19 cellular contexts compared by ENCODE assay signal in the genomic region with DNA sequence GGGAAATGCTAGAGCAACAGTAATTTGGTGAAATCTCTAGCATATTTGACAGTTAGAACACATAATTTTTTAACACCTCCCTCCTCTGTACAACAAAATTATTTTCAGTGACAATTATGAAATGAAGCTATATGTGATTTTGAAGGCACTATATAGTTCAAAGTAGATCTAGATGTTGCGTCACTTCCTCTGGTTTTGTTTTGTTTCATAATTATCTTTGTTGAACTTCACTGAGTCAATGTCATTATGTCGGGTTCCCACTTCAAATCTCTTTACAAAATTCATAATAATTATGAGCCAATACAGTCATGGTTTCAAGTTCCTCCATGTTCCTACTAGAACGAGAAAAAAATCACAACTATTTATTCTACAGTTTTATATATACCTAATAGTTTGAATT.
"Had no signal": no experiment of that assay in that cellular context is flagged by ENCODE, and none has a peak within 500 bp of the region (broad histone marks: within the 10 kb centered on the region; RNA-seq: fewer than 3 reads in every experiment).

No MANE protein-coding gene starts in this region.

- H2AFZ ChIP-seq: hepatocyte, neural progenitor cell had no signal

- H3K79me2 ChIP-seq: hepatocyte had no signal

- H3K4me3 ChIP-seq: adrenal gland, cardiac muscle cell, dorsolateral prefrontal cortex, hepatocyte, lung, neural progenitor cell, ovary had no signal

- H3K36me3 ChIP-seq: adrenal gland, cardiac muscle cell, neural progenitor cell, ovary, WERI-Rb-1 had no signal

- H3K9me3 Mint-ChIP-seq: activated CD4-positive, alpha-beta memory T cell treated with anti-CD3 and anti-CD28 coated beads for 36 hours; endodermal cell had no signal

- ATAC-seq: activated CD4-positive, alpha-beta T cell treated with anti-CD3 and anti-CD28 coated beads for 36 hours; activated CD8-positive, alpha-beta memory T cell treated with anti-CD3 and anti-CD28 coated beads, Interleukin-2, amount 10 ng/mL, durations not matched to agents 7 days and 5 days had no signal

- DNase-seq: activated CD4-positive, alpha-beta memory T cell treated with anti-CD3 and anti-CD28 coated beads for 36 hours; activated CD4-positive, alpha-beta T cell treated with anti-CD3 and anti-CD28 coated beads for 36 hours; activated CD8-positive, alpha-beta memory T cell treated with anti-CD3 and anti-CD28 coated beads, Interleukin-2, amount 10 ng/mL, durations not matched to agents 7 days and 5 days; activated effector memory CD4-positive, alpha-beta T cell treated with Interleukin-2 at 50 U/mL for 16 hours; activated T-cell treated with anti-CD3 and anti-CD28 coated beads, Interleukin-2, amount 50 U/mL, for 1 hour; adrenal gland; dorsolateral prefrontal cortex; endodermal cell; islet precursor cell; midbrain; ovary; stimulated activated CD4-positive, alpha-beta T cell treated with anti-CD3 and anti-CD28 coated beads, Interleukin-1b, Interleukin-23, amount 100 ng/mL, for 48 hours; T1000; WERI-Rb-1 had no signal

- H3K27ac Mint-ChIP-seq: activated CD4-positive, alpha-beta memory T cell treated with anti-CD3 and anti-CD28 coated beads for 36 hours; activated CD4-positive, alpha-beta T cell treated with anti-CD3 and anti-CD28 coated beads for 36 hours; activated CD8-positive, alpha-beta memory T cell treated with anti-CD3 and anti-CD28 coated beads, Interleukin-2, amount 10 ng/mL, durations not matched to agents 7 days and 5 days; activated naive CD4-positive, alpha-beta T cell treated with anti-CD3 and anti-CD28 coated beads, Interleukin-2, amount 50 U/mL, for 24 hours; endodermal cell; neural progenitor cell had no signal

- H3K9ac ChIP-seq: neural progenitor cell had no signal

- H3K36me3 Mint-ChIP-seq: activated CD4-positive, alpha-beta memory T cell treated with anti-CD3 and anti-CD28 coated beads for 36 hours; activated CD8-positive, alpha-beta memory T cell treated with anti-CD3 and anti-CD28 coated beads, Interleukin-2, amount 10 ng/mL, durations not matched to agents 7 days and 5 days; neural progenitor cell had no signal

- H3K4me2 ChIP-seq: hepatocyte, neural progenitor cell had no signal

- H3K27me3 ChIP-seq: adrenal gland, cardiac muscle cell, hepatocyte, neural progenitor cell, ovary had no signal

- H3K9me3 ChIP-seq: adrenal gland, ovary had no signal

- H3K27ac ChIP-seq: adrenal gland, cardiac muscle cell, dorsolateral prefrontal cortex, hepatocyte, neural progenitor cell, ovary, WERI-Rb-1 had no signal

- H3K4me1 Mint-ChIP-seq: activated CD4-positive, alpha-beta T cell treated with anti-CD3 and anti-CD28 coated beads for 36 hours; activated CD8-positive, alpha-beta memory T cell treated with anti-CD3 and anti-CD28 coated beads, Interleukin-2, amount 10 ng/mL, durations not matched to agents 7 days and 5 days; activated naive CD4-positive, alpha-beta T cell treated with anti-CD3 and anti-CD28 coated beads, Interleukin-2, amount 50 U/mL, for 24 hours had no signal

- H3K4me3 Mint-ChIP-seq: activated CD4-positive, alpha-beta memory T cell treated with anti-CD3 and anti-CD28 coated beads for 36 hours; activated CD4-positive, alpha-beta T cell treated with anti-CD3 and anti-CD28 coated beads for 36 hours; activated CD8-positive, alpha-beta memory T cell treated with anti-CD3 and anti-CD28 coated beads, Interleukin-2, amount 10 ng/mL, durations not matched to agents 7 days and 5 days; activated naive CD4-positive, alpha-beta T cell treated with anti-CD3 and anti-CD28 coated beads, Interleukin-2, amount 50 U/mL, for 24 hours; endodermal cell; neural progenitor cell had no signal

- H3K4me1 ChIP-seq: adrenal gland had no signal
